In genomic region chr9:135500071-135500524, GRCh38 we compare ENCODE assay signal across 8 cellular contexts.
DNase-seq lines count a peak whose midpoint lies in the region; ATAC-seq and TF ChIP-seq lines count a peak whose summit lies in the region.

No MANE protein-coding gene starts in this region.

- peaks cover 7% of the 10 kb centered on the region for H3K4me1 ChIP-seq in ACC112 (ENCODE audit: control insufficient read depth, insufficient read depth, low read length, unreplicated experiment)
- H3K4me1 ChIP-seq in RWPE2 (ENCODE audit: insufficient read depth, poor library complexity, severe bottlenecking): no peaks in the 10 kb centered on the region
- H3K4me1 ChIP-seq in neuron (ENCODE audit: insufficient read depth, low read length): peaks cover 21% of the 10 kb centered on the region

- H3K27ac ChIP-seq in ACC112 (ENCODE audit: low read depth, low read length) (no peak overlapping the region), RWPE2 (ENCODE audit: poor library complexity, severe bottlenecking) (peak overlapping the region; percentile 45), epithelial cell of prostate (peak overlapping the region; percentile 35)

- H2AFZ ChIP-seq in ACC112 (ENCODE audit: low read length, unreplicated experiment) (peak overlapping the region; percentile 66), neuron (ENCODE audit: low read depth, low read length) (peak overlapping the region; percentile 83)

- ATAC-seq in GM21529 (IDR thresholded peaks at IDR 0.05; ENCODE audit: unreplicated experiment): peak; percentile 14
- peak; percentile 14 for ATAC-seq in RWPE2 (ENCODE audit: low read depth)
- ATAC-seq in HG02970 (IDR thresholded peaks at IDR 0.05; ENCODE audit: low FRiP score, unreplicated experiment): no peak
- ATAC-seq in HG03442 (IDR thresholded peaks at IDR 0.05; ENCODE audit: unreplicated experiment): no peak

- H3K27me3 ChIP-seq in ACC112 (ENCODE audit: insufficient read depth, low read length) (no peaks in the 10 kb centered on the region), RWPE2 (ENCODE audit: insufficient read depth, poor library complexity, severe bottlenecking) (no peaks in the 10 kb centered on the region), neuron (ENCODE audit: insufficient read depth, low read length) (no peaks in the 10 kb centered on the region)

- peaks cover 16% of the 10 kb centered on the region for H3K79me2 ChIP-seq in ACC112 (ENCODE audit: control insufficient read depth, insufficient read depth, low read length, unreplicated experiment)

- H3K4me3 ChIP-seq in ACC112 (ENCODE audit: low read depth, low read length): peak overlapping the region; percentile 87
- H3K4me3 ChIP-seq in RWPE2 (ENCODE audit: severe bottlenecking): peak overlapping the region; percentile 60
- peak overlapping the region; percentile 83 for H3K4me3 ChIP-seq in neuron (ENCODE audit: low read length)

- H3K36me3 ChIP-seq in ACC112 (ENCODE audit: insufficient read depth, low read length) (peaks cover 9% of the 10 kb centered on the region; the same call in 1 of the 2 replicates), RWPE2 (ENCODE audit: low read depth) (peaks cover 30% of the 10 kb centered on the region), neuron (ENCODE audit: insufficient read depth, low read length) (peaks cover 29% of the 10 kb centered on the region)

- DNase-seq in RWPE2 (ENCODE audit: low spot score): no peak
- no peak for DNase-seq in epithelial cell of prostate (ENCODE audit: low read depth, low spot score)
- DNase-seq in germinal center (ENCODE audit: low spot score): no peak

- no peaks in the 10 kb centered on the region for H3K9me3 ChIP-seq in RWPE2 (ENCODE audit: severe bottlenecking)
- no peaks in the 10 kb centered on the region for H3K9me3 ChIP-seq in neuron (ENCODE audit: low read length)

- no peak for TF ChIP-seq CTCF in RWPE2 (IDR thresholded peaks at IDR 0.05; ENCODE audit: poor library complexity, severe bottlenecking)

Comparison
In these comparisons a context has a peak if more than half of its experiments do, and no peak if none do; other contexts are left out.
1. ATAC-seq: peak in GM21529 (single experiment) and RWPE2 (single experiment); none in HG02970 (single experiment) and HG03442 (single experiment).
2. Peak in every context shown above with its lines, with median percentiles within 50 percentile points of each other: H3K4me3 ChIP-seq.